In the genomic region with DNA sequence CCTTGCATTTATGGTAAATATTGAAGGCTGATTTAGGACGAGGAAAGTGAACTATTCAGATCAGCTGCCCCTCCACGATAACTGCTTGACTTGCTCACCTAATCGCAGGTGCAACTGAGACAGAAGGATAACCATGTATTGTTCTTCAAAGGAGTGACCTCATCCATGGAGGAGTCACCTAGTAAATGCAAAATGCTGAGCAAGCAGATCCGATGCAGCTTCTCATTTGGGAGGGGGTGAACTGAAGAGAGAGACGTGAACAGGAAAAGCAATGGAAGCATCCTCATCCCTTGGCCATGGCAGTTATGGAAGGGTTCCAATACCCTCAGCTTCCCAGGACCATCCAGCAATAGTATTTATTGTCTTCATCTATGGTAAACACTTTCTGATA, we compare ENCODE assay signal across 14 cellular contexts. TPM values are rescaled to one million over a fixed set of nuclear protein-coding genes. Genes with fewer than 3 reads are reported as not detected.
DNase-seq lines count a peak whose midpoint lies in the region; ATAC-seq and TF ChIP-seq lines count a peak whose summit lies in the region.
"Had no signal": no experiment of that assay in that cellular context is flagged by ENCODE, and none has a peak within 500 bp of the region (broad histone marks: within the 10 kb centered on the region; RNA-seq: fewer than 3 reads in every experiment).

No MANE protein-coding gene starts in this region.

- H3K4me3 Mint-ChIP-seq in activated naive CD8-positive, alpha-beta T cell: peak overlapping the region; percentile 84
- peak overlapping the region; percentile 89 for H3K4me3 Mint-ChIP-seq in stimulated activated naive CD8-positive, alpha-beta T cell treated with anti-CD3 and anti-CD28 coated beads, Interleukin-15, Interleukin-2, amounts not matched to agents 100 ng/mL and 50 ng/mL, for 24 hours

- ATAC-seq in Right ventricle myocardium superior (ENCODE audit: poor library complexity) (no peak), HG03108 (IDR thresholded peaks at IDR 0.05; ENCODE audit: unreplicated experiment) (no peak)
- ATAC-seq: pancreas had no signal

- H3K4me1 ChIP-seq in left ventricle myocardium inferior: peaks cover 39% of the 10 kb centered on the region
- H3K4me1 ChIP-seq: pancreas, uterus had no signal

- peaks cover 83% of the 10 kb centered on the region for H3K4me1 Mint-ChIP-seq in activated naive CD8-positive, alpha-beta T cell (ENCODE audit: low read depth)
- H3K4me1 Mint-ChIP-seq in stimulated activated naive CD8-positive, alpha-beta T cell treated with anti-CD3 and anti-CD28 coated beads, Interleukin-15, Interleukin-2, amounts not matched to agents 100 ng/mL and 50 ng/mL, for 24 hours (ENCODE audit: low read depth): peaks cover 79% of the 10 kb centered on the region

- peaks cover 2% of the 10 kb centered on the region for H3K9me3 ChIP-seq in left ventricle myocardium inferior (replicated peaks)
- H3K9me3 ChIP-seq: pancreas, uterus had no signal

- no peaks in the 10 kb centered on the region for H3K36me3 ChIP-seq in left ventricle myocardium inferior
- H3K36me3 ChIP-seq: pancreas, uterus had no signal

- peak overlapping the region; percentile 93 for H3K27ac Mint-ChIP-seq in activated naive CD8-positive, alpha-beta T cell
- peak overlapping the region; percentile 98 for H3K27ac Mint-ChIP-seq in stimulated activated naive CD8-positive, alpha-beta T cell treated with anti-CD3 and anti-CD28 coated beads, Interleukin-15, Interleukin-2, amounts not matched to agents 100 ng/mL and 50 ng/mL, for 24 hours

- peaks cover 4% of the 10 kb centered on the region for H3K36me3 Mint-ChIP-seq in activated naive CD8-positive, alpha-beta T cell
- peaks cover 6% of the 10 kb centered on the region for H3K36me3 Mint-ChIP-seq in stimulated activated naive CD8-positive, alpha-beta T cell treated with anti-CD3 and anti-CD28 coated beads, Interleukin-15, Interleukin-2, amounts not matched to agents 100 ng/mL and 50 ng/mL, for 24 hours (ENCODE audit: low read depth)

- no peaks in the 10 kb centered on the region for H3K27me3 Mint-ChIP-seq in activated naive CD8-positive, alpha-beta T cell
- no peaks in the 10 kb centered on the region for H3K27me3 Mint-ChIP-seq in stimulated activated naive CD8-positive, alpha-beta T cell treated with anti-CD3 and anti-CD28 coated beads, Interleukin-15, Interleukin-2, amounts not matched to agents 100 ng/mL and 50 ng/mL, for 24 hours

- no peak overlapping the region for H3K4me3 ChIP-seq in left ventricle myocardium inferior
- H3K4me3 ChIP-seq: pancreas, uterus had no signal

- peak overlapping the region; percentile 51 for H3K27ac ChIP-seq in left ventricle myocardium inferior (replicated peaks)
- H3K27ac ChIP-seq: pancreas, uterus had no signal

- no peaks in the 10 kb centered on the region for H3K9me3 Mint-ChIP-seq in activated naive CD8-positive, alpha-beta T cell (ENCODE audit: low read depth)
- no peaks in the 10 kb centered on the region for H3K9me3 Mint-ChIP-seq in stimulated activated naive CD8-positive, alpha-beta T cell treated with anti-CD3 and anti-CD28 coated beads, Interleukin-15, Interleukin-2, amounts not matched to agents 100 ng/mL and 50 ng/mL, for 24 hours

- no peak for DNase-seq in left ventricle myocardium inferior
- no peak for DNase-seq in Right ventricle myocardium superior
- peak; percentile 6 for DNase-seq in T follicular helper cell (ENCODE audit: low read depth)
- DNase-seq in NOMO-1 treated with DMSO at 0.1 percent for 48 hours (lab: John Stamatoyannopoulos, UW; ENCODE audit: unreplicated experiment): no peak
- no peak for DNase-seq in NCI-H2196 treated with DMSO at 0.1 percent for 48 hours (lab: John Stamatoyannopoulos, UW; ENCODE audit: unreplicated experiment)
- DNase-seq: AML-193, KG1, NCI-H187, NCI-H526 treated with DMSO at 0.1 percent for 48 hours, pancreas, uterus had no signal

- TF ChIP-seq CTCF in left ventricle myocardium inferior (IDR thresholded peaks at IDR 0.05; ENCODE audit: borderline replicate concordance): no peak

- intact Hi-C loops in left ventricle myocardium inferior (cut with micrococcal nuclease) (no loop called here), Right ventricle myocardium superior (cut with DNase I) (no loop called here)

- H3K27me3 ChIP-seq in left ventricle myocardium inferior (ENCODE audit: low read depth): no peaks in the 10 kb centered on the region
- H3K27me3 ChIP-seq: pancreas, uterus had no signal

RNA-seq across cellular contexts. Expression of gene RASGRF2, which starts 47.5 kb away (rescaled TPM):
- total RNA-seq in left ventricle myocardium inferior (4.8 TPM), Right ventricle myocardium superior (6.4 TPM)
